1 cellular context compared by ENCODE assay signal in the genomic region with DNA sequence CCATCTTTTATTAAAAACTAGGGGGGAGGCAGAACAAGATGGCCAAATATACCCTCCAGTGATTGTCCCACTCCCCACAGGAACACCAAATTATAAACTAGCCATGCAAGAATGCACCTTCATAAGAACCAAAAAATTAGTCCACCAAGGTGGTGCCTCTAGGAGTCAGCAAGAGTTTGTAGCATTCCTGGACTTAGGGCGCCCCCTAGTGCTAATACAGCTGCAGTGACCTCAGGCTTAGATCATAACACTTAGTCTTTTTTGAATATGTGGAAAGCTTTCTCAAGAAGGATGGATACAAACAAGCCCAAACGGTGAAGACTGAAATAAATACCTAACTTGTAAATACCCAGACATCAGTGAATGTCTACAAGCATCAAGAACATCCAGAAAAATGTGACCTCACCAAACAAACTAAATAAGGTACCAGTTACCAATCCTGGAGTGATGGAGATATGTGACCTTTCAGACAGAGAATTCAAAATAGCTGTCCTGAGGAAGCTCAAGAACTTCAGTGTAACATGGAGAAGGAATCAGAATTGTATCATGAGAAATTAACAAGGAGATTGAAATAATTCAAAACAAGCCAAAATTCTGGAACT.
TF ChIP-seq lines count a peak whose summit lies in the region.

No MANE protein-coding gene starts in this region.

TF ChIP-seq in GM23338, 12 proteins besides CTCF, POLR2A, EP300 and RAD21 (continued from another document):
- TF ChIP-seq, protein P1, sequence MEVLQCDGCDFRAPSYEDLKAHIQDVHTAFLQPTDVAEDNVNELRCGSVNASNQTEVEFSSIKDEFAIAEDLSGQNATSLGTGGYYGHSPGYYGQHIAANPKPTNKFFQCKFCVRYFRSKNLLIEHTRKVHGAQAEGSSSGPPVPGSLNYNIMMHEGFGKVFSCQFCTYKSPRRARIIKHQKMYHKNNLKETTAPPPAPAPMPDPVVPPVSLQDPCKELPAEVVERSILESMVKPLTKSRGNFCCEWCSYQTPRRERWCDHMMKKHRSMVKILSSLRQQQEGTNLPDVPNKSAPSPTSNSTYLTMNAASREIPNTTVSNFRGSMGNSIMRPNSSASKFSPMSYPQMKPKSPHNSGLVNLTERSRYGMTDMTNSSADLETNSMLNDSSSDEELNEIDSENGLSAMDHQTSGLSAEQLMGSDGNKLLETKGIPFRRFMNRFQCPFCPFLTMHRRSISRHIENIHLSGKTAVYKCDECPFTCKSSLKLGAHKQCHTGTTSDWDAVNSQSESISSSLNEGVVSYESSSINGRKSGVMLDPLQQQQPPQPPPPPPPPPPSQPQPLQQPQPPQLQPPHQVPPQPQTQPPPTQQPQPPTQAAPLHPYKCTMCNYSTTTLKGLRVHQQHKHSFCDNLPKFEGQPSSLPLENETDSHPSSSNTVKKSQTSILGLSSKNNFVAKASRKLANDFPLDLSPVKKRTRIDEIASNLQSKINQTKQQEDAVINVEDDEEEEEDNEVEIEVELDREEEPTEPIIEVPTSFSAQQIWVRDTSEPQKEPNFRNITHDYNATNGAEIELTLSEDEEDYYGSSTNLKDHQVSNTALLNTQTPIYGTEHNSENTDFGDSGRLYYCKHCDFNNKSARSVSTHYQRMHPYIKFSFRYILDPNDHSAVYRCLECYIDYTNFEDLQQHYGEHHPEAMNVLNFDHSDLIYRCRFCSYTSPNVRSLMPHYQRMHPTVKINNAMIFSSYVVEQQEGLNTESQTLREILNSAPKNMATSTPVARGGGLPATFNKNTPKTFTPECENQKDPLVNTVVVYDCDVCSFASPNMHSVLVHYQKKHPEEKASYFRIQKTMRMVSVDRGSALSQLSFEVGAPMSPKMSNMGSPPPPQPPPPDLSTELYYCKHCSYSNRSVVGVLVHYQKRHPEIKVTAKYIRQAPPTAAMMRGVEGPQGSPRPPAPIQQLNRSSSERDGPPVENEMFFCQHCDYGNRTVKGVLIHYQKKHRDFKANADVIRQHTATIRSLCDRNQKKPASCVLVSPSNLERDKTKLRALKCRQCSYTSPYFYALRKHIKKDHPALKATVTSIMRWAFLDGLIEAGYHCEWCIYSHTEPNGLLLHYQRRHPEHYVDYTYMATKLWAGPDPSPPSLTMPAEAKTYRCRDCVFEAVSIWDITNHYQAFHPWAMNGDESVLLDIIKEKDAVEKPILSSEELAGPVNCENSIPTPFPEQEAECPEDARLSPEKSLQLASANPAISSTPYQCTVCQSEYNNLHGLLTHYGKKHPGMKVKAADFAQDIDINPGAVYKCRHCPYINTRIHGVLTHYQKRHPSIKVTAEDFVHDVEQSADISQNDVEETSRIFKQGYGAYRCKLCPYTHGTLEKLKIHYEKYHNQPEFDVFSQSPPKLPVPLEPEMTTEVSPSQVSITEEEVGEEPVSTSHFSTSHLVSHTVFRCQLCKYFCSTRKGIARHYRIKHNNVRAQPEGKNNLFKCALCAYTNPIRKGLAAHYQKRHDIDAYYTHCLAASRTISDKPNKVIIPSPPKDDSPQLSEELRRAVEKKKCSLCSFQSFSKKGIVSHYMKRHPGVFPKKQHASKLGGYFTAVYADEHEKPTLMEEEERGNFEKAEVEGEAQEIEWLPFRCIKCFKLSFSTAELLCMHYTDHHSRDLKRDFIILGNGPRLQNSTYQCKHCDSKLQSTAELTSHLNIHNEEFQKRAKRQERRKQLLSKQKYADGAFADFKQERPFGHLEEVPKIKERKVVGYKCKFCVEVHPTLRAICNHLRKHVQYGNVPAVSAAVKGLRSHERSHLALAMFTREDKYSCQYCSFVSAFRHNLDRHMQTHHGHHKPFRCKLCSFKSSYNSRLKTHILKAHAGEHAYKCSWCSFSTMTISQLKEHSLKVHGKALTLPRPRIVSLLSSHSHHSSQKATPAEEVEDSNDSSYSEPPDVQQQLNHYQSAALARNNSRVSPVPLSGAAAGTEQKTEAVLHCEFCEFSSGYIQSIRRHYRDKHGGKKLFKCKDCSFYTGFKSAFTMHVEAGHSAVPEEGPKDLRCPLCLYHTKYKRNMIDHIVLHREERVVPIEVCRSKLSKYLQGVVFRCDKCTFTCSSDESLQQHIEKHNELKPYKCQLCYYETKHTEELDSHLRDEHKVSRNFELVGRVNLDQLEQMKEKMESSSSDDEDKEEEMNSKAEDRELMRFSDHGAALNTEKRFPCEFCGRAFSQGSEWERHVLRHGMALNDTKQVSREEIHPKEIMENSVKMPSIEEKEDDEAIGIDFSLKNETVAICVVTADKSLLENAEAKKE (CRISPR knock-in tag; IDR thresholded peaks at IDR 0.05): no peak
- TF ChIP-seq ZNF331 (CRISPR knock-in tag; IDR thresholded peaks at IDR 0.05; ENCODE audit: low read depth): no peak
- TF ChIP-seq, protein P2, sequence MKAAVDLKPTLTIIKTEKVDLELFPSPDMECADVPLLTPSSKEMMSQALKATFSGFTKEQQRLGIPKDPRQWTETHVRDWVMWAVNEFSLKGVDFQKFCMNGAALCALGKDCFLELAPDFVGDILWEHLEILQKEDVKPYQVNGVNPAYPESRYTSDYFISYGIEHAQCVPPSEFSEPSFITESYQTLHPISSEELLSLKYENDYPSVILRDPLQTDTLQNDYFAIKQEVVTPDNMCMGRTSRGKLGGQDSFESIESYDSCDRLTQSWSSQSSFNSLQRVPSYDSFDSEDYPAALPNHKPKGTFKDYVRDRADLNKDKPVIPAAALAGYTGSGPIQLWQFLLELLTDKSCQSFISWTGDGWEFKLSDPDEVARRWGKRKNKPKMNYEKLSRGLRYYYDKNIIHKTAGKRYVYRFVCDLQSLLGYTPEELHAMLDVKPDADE (IDR thresholded peaks at IDR 0.05): no peak
